Comparison of ENCODE assay signal across 10 cellular contexts in the genomic region with DNA sequence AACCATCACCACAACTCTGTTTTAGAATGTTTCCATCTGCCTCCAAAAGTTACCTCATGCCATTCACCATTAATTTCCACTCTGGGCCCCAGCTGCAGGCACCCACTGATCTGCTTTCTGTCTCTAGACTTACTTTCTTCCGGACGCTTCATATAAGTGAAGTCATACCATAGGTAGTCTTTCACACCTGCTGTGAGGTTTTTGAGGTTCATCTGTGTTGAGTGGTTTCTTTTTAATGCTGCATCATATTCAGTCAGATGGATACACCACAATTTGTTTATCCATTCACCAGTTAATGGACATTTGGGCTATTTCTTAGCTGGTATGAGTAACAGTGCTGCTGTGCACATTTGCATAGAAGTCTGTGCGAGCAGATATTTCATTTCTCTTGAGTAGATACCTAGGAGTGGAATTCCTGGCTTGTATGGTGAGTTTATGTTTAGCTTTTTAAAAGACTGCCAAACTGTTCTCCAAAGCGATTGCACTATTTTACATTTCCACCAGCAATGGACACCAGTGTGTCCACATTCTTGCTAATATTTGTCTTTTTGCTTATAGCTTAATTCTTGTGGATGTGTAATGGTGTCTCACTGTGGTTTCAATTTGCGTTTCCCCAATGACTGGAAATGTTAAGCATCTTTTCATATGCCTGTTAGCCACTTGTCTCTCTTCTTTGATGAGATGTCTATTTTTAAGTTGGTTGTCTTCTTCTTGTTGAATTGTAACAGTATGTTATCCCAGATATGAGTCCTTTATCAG. TPM values are rescaled to one million over a fixed set of nuclear protein-coding genes. Genes with fewer than 3 reads are reported as not detected.
DNase-seq lines count a peak whose midpoint lies in the region; ATAC-seq and TF ChIP-seq lines count a peak whose summit lies in the region.
"Had no signal": no experiment of that assay in that cellular context is flagged by ENCODE, and none has a peak within 500 bp of the region (broad histone marks: within the 10 kb centered on the region; RNA-seq: fewer than 3 reads in every experiment).

No MANE protein-coding gene starts in this region.

- H3K27ac ChIP-seq in sigmoid colon = no peak overlapping the region
- H3K27ac ChIP-seq: A549 had no signal

- ATAC-seq in HG02610 (IDR thresholded peaks at IDR 0.05; ENCODE audit: unreplicated experiment) (peak; percentile 89), HG03571 (IDR thresholded peaks at IDR 0.05; ENCODE audit: unreplicated experiment) (peak; percentile 70)
- peak; percentile 79 for ATAC-seq in stimulated activated effector memory CD8-positive, alpha-beta T cell treated with anti-CD3 and anti-CD28 coated beads, Interleukin-12 subunit alpha, Interleukin-12 subunit beta, amount 100 ng/mL, for 72 hours
- ATAC-seq: A549 had no signal

- no peaks in the 10 kb centered on the region for H3K9me3 ChIP-seq in sigmoid colon
- H3K9me3 ChIP-seq: A549 had no signal

- CTCF ChIA-PET in activated CD4-positive, alpha-beta memory T cell treated with anti-CD3 and anti-CD28 coated beads for 36 hours (lab: Charles Lee) = no interaction called here
- CTCF ChIA-PET in activated CD4-positive, alpha-beta memory T cell treated with anti-CD3 and anti-CD28 coated beads, Interleukin-2, amount 10 ng/mL, durations not matched to agents 7 days and 5 days (lab: Charles Lee) = interaction anchor here (0.7 to 0.9 kb wide), 2 partner anchors 146 to 157 kb away, joined by 3 to 5 read pairs; no protein-coding TSS in a partner anchor

- no peak for TF ChIP-seq CTCF in sigmoid colon (IDR thresholded peaks at IDR 0.05)

- H3K27me3 ChIP-seq in sigmoid colon = no peaks in the 10 kb centered on the region

- WGBS in sigmoid colon, 2 donors = 89 to 95% methylated on average over 5 of the region's 5 CpGs

- DNase-seq in activated CD4-positive, alpha-beta memory T cell treated with anti-CD3 and anti-CD28 coated beads for 36 hours = peak; percentile 12
- DNase-seq in activated CD4-positive, alpha-beta memory T cell treated with anti-CD3 and anti-CD28 coated beads, Interleukin-2, amount 10 ng/mL, durations not matched to agents 7 days and 5 days = no peak
- no peak for DNase-seq in stimulated activated effector memory CD8-positive, alpha-beta T cell treated with anti-CD3 and anti-CD28 coated beads, Interleukin-12 subunit alpha, Interleukin-12 subunit beta, amount 100 ng/mL, for 72 hours (ENCODE audit: low spot score in 2 of 2)
- DNase-seq in kidney tubule cell (ENCODE audit: low spot score) (no peak), sigmoid colon (no peak), midbrain (lab: John Stamatoyannopoulos, UW) (no peak)

- no peaks in the 10 kb centered on the region for H3K4me1 ChIP-seq in sigmoid colon
- H3K4me1 ChIP-seq: A549 had no signal

- H3K4me3 ChIP-seq in sigmoid colon = no peak overlapping the region
- H3K4me3 ChIP-seq: A549, smooth muscle cell had no signal

- no peak overlapping the region for H3K27ac Mint-ChIP-seq in activated CD4-positive, alpha-beta memory T cell treated with anti-CD3 and anti-CD28 coated beads for 36 hours
- no peak overlapping the region for H3K27ac Mint-ChIP-seq in activated CD4-positive, alpha-beta memory T cell treated with anti-CD3 and anti-CD28 coated beads, Interleukin-2, amount 10 ng/mL, durations not matched to agents 7 days and 5 days
- no peak overlapping the region for H3K27ac Mint-ChIP-seq in stimulated activated effector memory CD8-positive, alpha-beta T cell treated with anti-CD3 and anti-CD28 coated beads, Interleukin-12 subunit alpha, Interleukin-12 subunit beta, amount 100 ng/mL, for 72 hours

- POLR2A ChIA-PET in activated CD4-positive, alpha-beta memory T cell treated with anti-CD3 and anti-CD28 coated beads for 36 hours (lab: Charles Lee) = interaction anchor here (1.2 kb wide), 1 partner anchor 44 kb away, joined by 3 read pairs; no protein-coding TSS in a partner anchor
- POLR2A ChIA-PET in activated CD4-positive, alpha-beta memory T cell treated with anti-CD3 and anti-CD28 coated beads, Interleukin-2, amount 10 ng/mL, durations not matched to agents 7 days and 5 days (lab: Charles Lee) = interaction anchor here (1.2 kb wide), 1 partner anchor 15 kb away, joined by 3 read pairs; no protein-coding TSS in a partner anchor

- no peak overlapping the region for H3K4me3 Mint-ChIP-seq in activated CD4-positive, alpha-beta memory T cell treated with anti-CD3 and anti-CD28 coated beads for 36 hours
- no peak overlapping the region for H3K4me3 Mint-ChIP-seq in activated CD4-positive, alpha-beta memory T cell treated with anti-CD3 and anti-CD28 coated beads, Interleukin-2, amount 10 ng/mL, durations not matched to agents 7 days and 5 days
- H3K4me3 Mint-ChIP-seq in stimulated activated effector memory CD8-positive, alpha-beta T cell treated with anti-CD3 and anti-CD28 coated beads, Interleukin-12 subunit alpha, Interleukin-12 subunit beta, amount 100 ng/mL, for 72 hours = no peak overlapping the region

- TF ChIP-seq EP300 in sigmoid colon (IDR thresholded peaks at IDR 0.05) = no peak

- H3K9me3 Mint-ChIP-seq in activated CD4-positive, alpha-beta memory T cell treated with anti-CD3 and anti-CD28 coated beads for 36 hours = no peaks in the 10 kb centered on the region
- no peaks in the 10 kb centered on the region for H3K9me3 Mint-ChIP-seq in activated CD4-positive, alpha-beta memory T cell treated with anti-CD3 and anti-CD28 coated beads, Interleukin-2, amount 10 ng/mL, durations not matched to agents 7 days and 5 days
- no peaks in the 10 kb centered on the region for H3K9me3 Mint-ChIP-seq in stimulated activated effector memory CD8-positive, alpha-beta T cell treated with anti-CD3 and anti-CD28 coated beads, Interleukin-12 subunit alpha, Interleukin-12 subunit beta, amount 100 ng/mL, for 72 hours

- TF ChIP-seq POLR2A in sigmoid colon (IDR thresholded peaks at IDR 0.05) = no peak

- intact Hi-C loops in activated CD4-positive, alpha-beta memory T cell treated with anti-CD3 and anti-CD28 coated beads for 36 hours (cut with micrococcal nuclease) = no loop called here
- intact Hi-C loops in sigmoid colon (cut with DNase I) = no loop called here

- H3K4me1 Mint-ChIP-seq in activated CD4-positive, alpha-beta memory T cell treated with anti-CD3 and anti-CD28 coated beads for 36 hours (ENCODE audit: low read depth) = peaks cover 4% of the 10 kb centered on the region
- H3K4me1 Mint-ChIP-seq in activated CD4-positive, alpha-beta memory T cell treated with anti-CD3 and anti-CD28 coated beads, Interleukin-2, amount 10 ng/mL, durations not matched to agents 7 days and 5 days = peaks cover 3% of the 10 kb centered on the region
- H3K4me1 Mint-ChIP-seq in stimulated activated effector memory CD8-positive, alpha-beta T cell treated with anti-CD3 and anti-CD28 coated beads, Interleukin-12 subunit alpha, Interleukin-12 subunit beta, amount 100 ng/mL, for 72 hours = peaks cover 6% of the 10 kb centered on the region

- no peaks in the 10 kb centered on the region for H3K27me3 Mint-ChIP-seq in activated CD4-positive, alpha-beta memory T cell treated with anti-CD3 and anti-CD28 coated beads for 36 hours
- H3K27me3 Mint-ChIP-seq in activated CD4-positive, alpha-beta memory T cell treated with anti-CD3 and anti-CD28 coated beads, Interleukin-2, amount 10 ng/mL, durations not matched to agents 7 days and 5 days = no peaks in the 10 kb centered on the region

- H3K36me3 ChIP-seq in sigmoid colon = peaks cover 0 to 8% (median 0%) of the 10 kb centered on the region in 4 donors

- no peaks in the 10 kb centered on the region for H3K36me3 Mint-ChIP-seq in activated CD4-positive, alpha-beta memory T cell treated with anti-CD3 and anti-CD28 coated beads for 36 hours
- no peaks in the 10 kb centered on the region for H3K36me3 Mint-ChIP-seq in activated CD4-positive, alpha-beta memory T cell treated with anti-CD3 and anti-CD28 coated beads, Interleukin-2, amount 10 ng/mL, durations not matched to agents 7 days and 5 days (ENCODE audit: low read depth)
- H3K36me3 Mint-ChIP-seq in stimulated activated effector memory CD8-positive, alpha-beta T cell treated with anti-CD3 and anti-CD28 coated beads, Interleukin-12 subunit alpha, Interleukin-12 subunit beta, amount 100 ng/mL, for 72 hours = peaks cover 7% of the 10 kb centered on the region

RNA-seq across cellular contexts. Expression of gene ZFYVE21, which starts 48.3 kb away (rescaled TPM):
- 10 to 100 TPM; 14.9 to 15.9 TPM for total RNA-seq in activated CD4-positive, alpha-beta memory T cell treated with anti-CD3 and anti-CD28 coated beads for 36 hours
- 10 to 100 TPM; 17.4 to 17.8 TPM for total RNA-seq in activated CD4-positive, alpha-beta memory T cell treated with anti-CD3 and anti-CD28 coated beads, Interleukin-2, amount 10 ng/mL, durations not matched to agents 7 days and 5 days
- 100 to 1,000 TPM in 1 of 4 donors, 10 to 100 TPM in 3; 84.2 to 106 (median 89.4) TPM for total RNA-seq in sigmoid colon
- 10 to 100 TPM; 41.7 to 90.1 (median 61.7) TPM for polyA plus RNA-seq in sigmoid colon

RNA-seq across cellular contexts. Expression of gene XRCC3, which starts 48.7 kb away (rescaled TPM):
- total RNA-seq in activated CD4-positive, alpha-beta memory T cell treated with anti-CD3 and anti-CD28 coated beads for 36 hours = 10 to 100 TPM; 41.9 to 48.5 TPM
- total RNA-seq in activated CD4-positive, alpha-beta memory T cell treated with anti-CD3 and anti-CD28 coated beads, Interleukin-2, amount 10 ng/mL, durations not matched to agents 7 days and 5 days = 10 to 100 TPM; 35.9 to 39.6 TPM
- 1 to 10 TPM; 1.8 to 7.5 (median 2.0) TPM for total RNA-seq in sigmoid colon
- polyA plus RNA-seq in sigmoid colon = 10 to 100 TPM in 1 of 3 donors, 1 to 10 TPM in 2; 3.6 to 15.7 (median 5.1) TPM

Comparison
In these comparisons a context has a peak if more than half of its experiments do, and no peak if none do; other contexts are left out.
1. RNA of gene ZFYVE21, which starts 48.3 kb away (total RNA-seq): 84.2 to 106 TPM in sigmoid colon; 17.4 to 17.8 TPM in activated CD4-positive, alpha-beta memory T cell treated with anti-CD3 and anti-CD28 coated beads, Interleukin-2, amount 10 ng/mL, durations not matched to agents 7 days and 5 days and 14.9 to 15.9 TPM in activated CD4-positive, alpha-beta memory T cell treated with anti-CD3 and anti-CD28 coated beads for 36 hours; every median in the first group is over 4 times any median in the second.
2. RNA of gene XRCC3, which starts 48.7 kb away (total RNA-seq): 41.9 to 48.5 TPM in activated CD4-positive, alpha-beta memory T cell treated with anti-CD3 and anti-CD28 coated beads for 36 hours and 35.9 to 39.6 TPM in activated CD4-positive, alpha-beta memory T cell treated with anti-CD3 and anti-CD28 coated beads, Interleukin-2, amount 10 ng/mL, durations not matched to agents 7 days and 5 days; 1.8 to 7.5 TPM in sigmoid colon; every median in the first group is over 4 times any median in the second.
3. Peak in every context shown above with its lines, with median percentiles within 50 percentile points of each other: ATAC-seq.